Comparison of ENCODE assay signal across 9 cellular contexts in genomic region chr17:78390241-78391050, GRCh38. TPM values are rescaled to one million over a fixed set of nuclear protein-coding genes. Genes with fewer than 3 reads are reported as not detected.
DNase-seq lines count a peak whose midpoint lies in the region; TF ChIP-seq lines count a peak whose summit lies in the region.
"Had no signal": no experiment of that assay in that cellular context is flagged by ENCODE, and none has a peak within 500 bp of the region (broad histone marks: within the 10 kb centered on the region; RNA-seq: fewer than 3 reads in every experiment).

No MANE protein-coding gene starts in this region.

- H3K36me3 Mint-ChIP-seq in T-helper 2 cell treated with Interferon-gamma antibody and Interleukin-4, amounts not matched to agents 5 μg/mL and 100 μg/mL, for 36 hours (ENCODE audit: low read depth) = peaks cover 23% of the 10 kb centered on the region

- no peak overlapping the region for H3K4me3 Mint-ChIP-seq in T-helper 2 cell treated with Interferon-gamma antibody and Interleukin-4, amounts not matched to agents 5 μg/mL and 100 μg/mL, for 36 hours

- in situ Hi-C loops in G401 (cut with HindIII; ENCODE audit: low sequenced_read_pairs) = no loop called here

- H3K27me3 Mint-ChIP-seq in T-helper 2 cell treated with Interferon-gamma antibody and Interleukin-4, amounts not matched to agents 5 μg/mL and 100 μg/mL, for 36 hours (ENCODE audit: low read depth) = no peaks in the 10 kb centered on the region
- H3K27me3 Mint-ChIP-seq: naive B cell had no signal

- no peaks in the 10 kb centered on the region for H3K9me3 Mint-ChIP-seq in T-helper 2 cell treated with Interferon-gamma antibody and Interleukin-4, amounts not matched to agents 5 μg/mL and 100 μg/mL, for 36 hours
- H3K9me3 Mint-ChIP-seq: naive B cell had no signal

- DNase-seq in DMS53 (lab: John Stamatoyannopoulos, UW) = peak; percentile 26
- no peak for DNase-seq in DMS53 treated with DMSO at 0.1 percent for 48 hours (lab: John Stamatoyannopoulos, UW; ENCODE audit: unreplicated experiment)
- DNase-seq in fibroblast of gingiva (ENCODE audit: low read depth) = peak; percentile 79
- peak; percentile 93 for DNase-seq in skeletal muscle cell (ENCODE audit: low read depth)
- no peak for DNase-seq in T-helper 2 cell treated with Interferon-gamma antibody and Interleukin-4, amounts not matched to agents 5 μg/mL and 100 μg/mL, for 36 hours (ENCODE audit: low spot score)
- no peak for DNase-seq in G401 (ENCODE audit: low spot score)
- no peak for DNase-seq in CD1c-positive myeloid dendritic cell (ENCODE audit: extremely low spot score)
- DNase-seq: naive B cell had no signal

- H3K4me3 ChIP-seq in skeletal muscle cell (ENCODE audit: low read depth, low read length) = no peak overlapping the region

- peaks cover 32% of the 10 kb centered on the region for H3K4me1 Mint-ChIP-seq in T-helper 2 cell treated with Interferon-gamma antibody and Interleukin-4, amounts not matched to agents 5 μg/mL and 100 μg/mL, for 36 hours (ENCODE audit: low read depth)

- H3K27ac Mint-ChIP-seq in T-helper 2 cell treated with Interferon-gamma antibody and Interleukin-4, amounts not matched to agents 5 μg/mL and 100 μg/mL, for 36 hours = no peak overlapping the region

TF ChIP-seq in PFSK-1, 5 proteins besides CTCF, POLR2A, EP300 and RAD21:
- TF ChIP-seq SIN3A (IDR thresholded peaks at IDR 0.05; ENCODE audit: borderline replicate concordance, insufficient read depth, low read length) (peak; percentile 37; the same call in 1 of the 2 replicates), FOXP2 (optimal IDR thresholded peaks at IDR 0.05; ENCODE audit: borderline replicate concordance, extremely low read depth, extremely low read length, insufficient read depth) (no peak)

RNA-seq across cellular contexts. Expression of gene PGS1, which starts 12.0 kb away (rescaled TPM):
- 53.3 TPM for polyA plus RNA-seq in PFSK-1 (2012; ENCODE audit: insufficient read length, low read depth)
- 16.3 and 43.0 TPM in 2 replicates for total RNA-seq in G401 (2014; rRNA removed; shearing (Covaris generic))

RNA-seq across cellular contexts. Expression of gene SOCS3, which starts 30.6 kb away (rescaled TPM):
- polyA plus RNA-seq in PFSK-1 (2012; ENCODE audit: insufficient read length, low read depth) = 15.1 TPM
- 72.7 and 90.1 TPM in 2 replicates for total RNA-seq in G401 (2014; rRNA removed; shearing (Covaris generic))

Comparison
In these comparisons a context has a peak if more than half of its experiments do, and no peak if none do; other contexts are left out.
1. DNase-seq: peak in DMS53 (single experiment), fibroblast of gingiva (single experiment) and skeletal muscle cell (single experiment); none in DMS53 treated with DMSO at 0.1 percent for 48 hours (single experiment), T-helper 2 cell treated with Interferon-gamma antibody and Interleukin-4, amounts not matched to agents 5 μg/mL and 100 μg/mL, for 36 hours (single experiment), G401 (single experiment) and CD1c-positive myeloid dendritic cell (single experiment).